ENCODE assay signal across 8 cellular contexts in genomic region chrX:119690921-119691716, GRCh38. TPM values are rescaled to one million over a fixed set of nuclear protein-coding genes. Genes with fewer than 3 reads are reported as not detected.
A peak's percentile ranks its signal among the peaks of the same experiment; 100 is the strongest.
DNase-seq lines count a peak whose midpoint lies in the region; ATAC-seq, FAIRE-seq and TF ChIP-seq lines count a peak whose summit lies in the region.

No MANE protein-coding gene starts in this region.

- no peak overlapping the region for H3K9ac ChIP-seq in iPS-20b (ENCODE audit: low read depth, low read length)

- H3K9me3 ChIP-seq in iPS-20b (ENCODE audit: insufficient read depth, low read depth, low read length) (no peaks in the 10 kb centered on the region), pancreas (no peaks in the 10 kb centered on the region)

- H3K4me1 ChIP-seq in iPS-20b (ENCODE audit: insufficient read depth, low read length), result peaks cover 7% of the 10 kb centered on the region
- no peaks in the 10 kb centered on the region for H3K4me1 ChIP-seq in pancreas

- no peak for ATAC-seq in pancreas
- ATAC-seq in GM19463 (IDR thresholded peaks at IDR 0.05; ENCODE audit: unreplicated experiment), result no peak

- TF ChIP-seq CTCF in AG10803 (conservative IDR thresholded peaks at IDR 0.05; ENCODE audit: low read length) (no peak), pancreas (IDR thresholded peaks at IDR 0.05) (no peak)

- WGBS in pancreas, 2 donors, result 30 to 32% methylated on average over 8 of the region's 8 CpGs

- no peak for FAIRE-seq in pancreas (lab: Jason Lieb, UNC)

- H3K36me3 ChIP-seq in iPS-20b (ENCODE audit: insufficient read depth, low read depth, low read length) (no peaks in the 10 kb centered on the region), pancreas (no peaks in the 10 kb centered on the region)

- peak overlapping the region; percentile 68 for H3K4me3 ChIP-seq in AG10803 (ENCODE audit: low read length)
- H3K4me3 ChIP-seq in iPS-20b (ENCODE audit: low read length), result peak overlapping the region; percentile 72
- H3K4me3 ChIP-seq in pancreas, result no peak overlapping the region

- peaks cover 38% of the 10 kb centered on the region for H3K27me3 ChIP-seq in iPS-20b (ENCODE audit: insufficient read depth, low read length)
- no peaks in the 10 kb centered on the region for H3K27me3 ChIP-seq in pancreas

- intact Hi-C loops in pancreas (cut with DNase I), result no loop called here

- peak; percentile 59 for DNase-seq in AG10803 (ENCODE audit: low read depth)
- DNase-seq in Kasumi-1 (lab: John Stamatoyannopoulos, UW), result peak; percentile 9 to 12
- DNase-seq in activated CD8-positive, alpha-beta memory T cell treated with anti-CD3 and anti-CD28 coated beads, Interleukin-2, amount 50 U/mL, for 24 hours (ENCODE audit: extremely low read depth), result peak; percentile 28
- DNase-seq in stimulated activated naive CD4-positive, alpha-beta T cell treated with Interleukin-2 at 50 U/mL for 16 hours (lab: John Stamatoyannopoulos, UW), result peak; percentile 63
- no peak for DNase-seq in pancreas
- no peak for DNase-seq in NCI-H1105 treated with DMSO at 0.1 percent for 48 hours (lab: John Stamatoyannopoulos, UW)

- H3K27ac ChIP-seq in iPS-20b (ENCODE audit: low read length) (no peak overlapping the region), pancreas (no peak overlapping the region)

RNA-seq across cellular contexts. Expression of gene SEPTIN6, which starts 1.8 kb away (rescaled TPM):
- total RNA-seq in pancreas, result 10 to 100 TPM in 1 of 6 donors, 1 to 10 TPM in 5; 1.5 to 10.2 (median 3.8) TPM
- 1 to 10 TPM; 2.4 to 4.3 TPM for polyA plus RNA-seq in pancreas

Comparison
In these comparisons a context has a peak if more than half of its experiments do, and no peak if none do; other contexts are left out.
1. DNase-seq: peak in AG10803 (single experiment), Kasumi-1 (2 of 2), activated CD8-positive, alpha-beta memory T cell treated with anti-CD3 and anti-CD28 coated beads, Interleukin-2, amount 50 U/mL, for 24 hours (single experiment) and stimulated activated naive CD4-positive, alpha-beta T cell treated with Interleukin-2 at 50 U/mL for 16 hours (single experiment); none in pancreas (0 of 6) and NCI-H1105 treated with DMSO at 0.1 percent for 48 hours (single experiment).
2. H3K4me3 ChIP-seq: peak in AG10803 (single experiment) and iPS-20b (single experiment); none in pancreas (0 of 4).